Comparison of ENCODE assay signal across 12 cellular contexts in genomic region chr17:74639704-74640142, GRCh38. TPM values are rescaled to one million over a fixed set of nuclear protein-coding genes. Genes with fewer than 3 reads are reported as not detected.
DNase-seq lines count a peak whose midpoint lies in the region; ATAC-seq and TF ChIP-seq lines count a peak whose summit lies in the region.
"Had no signal": no experiment of that assay in that cellular context is flagged by ENCODE, and none has a peak within 500 bp of the region (broad histone marks: within the 10 kb centered on the region; RNA-seq: fewer than 3 reads in every experiment).

No MANE protein-coding gene starts in this region.

- peaks cover 4% of the 10 kb centered on the region for H3K27me3 Mint-ChIP-seq in activated B cell treated with CpG ODN at 0.5 μM for 24 hours
- H3K27me3 Mint-ChIP-seq in naive thymus-derived CD4-positive, alpha-beta T cell, result peaks cover 19 to 73% (median 37%) of the 10 kb centered on the region in 5 donors

- H3K36me3 Mint-ChIP-seq in activated B cell treated with CpG ODN at 0.5 μM for 24 hours (ENCODE audit: low read depth), result no peaks in the 10 kb centered on the region
- no peaks in the 10 kb centered on the region for H3K36me3 Mint-ChIP-seq in naive thymus-derived CD4-positive, alpha-beta T cell

- H3K27ac ChIP-seq in naive thymus-derived CD4-positive, alpha-beta T cell (ENCODE audit: low read depth, low read length), result no peak overlapping the region
- H3K27ac ChIP-seq: VCaP had no signal

- no peaks in the 10 kb centered on the region for H3K36me3 ChIP-seq in naive thymus-derived CD4-positive, alpha-beta T cell (ENCODE audit: control insufficient read depth in 2 of 3, insufficient read depth in 3 of 3, low read length in 3 of 3)

- H3K9me3 ChIP-seq in naive thymus-derived CD4-positive, alpha-beta T cell (ENCODE audit: control insufficient read depth in 2 of 3, low read length in 3 of 3), result no peaks in the 10 kb centered on the region

- TF ChIP-seq CTCF in activated B cell treated with CpG ODN at 0.5 μM for 24 hours (IDR thresholded peaks at IDR 0.05), result no peak

- intact Hi-C loops in activated B cell treated with CpG ODN at 0.5 μM for 24 hours (cut with micrococcal nuclease), result loop anchor here (1.0 to 2.0 kb wide), 2 partner anchors 8 to 35 kb away; no protein-coding TSS in a partner anchor
- intact Hi-C loops in naive thymus-derived CD4-positive, alpha-beta T cell (cut with micrococcal nuclease), result no loop called here

- peak; percentile 27 for DNase-seq in SKM-1 treated with dmso at 0.1 percent for 144 hours (lab: John Stamatoyannopoulos, UW; ENCODE audit: unreplicated experiment)
- DNase-seq in SKM-1 (lab: John Stamatoyannopoulos, UW; ENCODE audit: unreplicated experiment), result no peak
- peak; percentile 34 for DNase-seq in KG1 (lab: John Stamatoyannopoulos, UW)
- DNase-seq in activated B cell treated with CpG ODN at 0.5 μM for 24 hours, result peak; percentile 37
- peak in 1 of 9 donors; percentile 2 for DNase-seq in naive thymus-derived CD4-positive, alpha-beta T cell
- DNase-seq: 8988T, NCI-H1105 treated with DMSO at 0.1 percent for 48 hours had no signal

- peak overlapping the region; percentile 42 for H3K4me3 Mint-ChIP-seq in activated B cell treated with CpG ODN at 0.5 μM for 24 hours
- peak overlapping the region in 3 of 10 donors; percentile 7 to 51 (median 25) for H3K4me3 Mint-ChIP-seq in naive thymus-derived CD4-positive, alpha-beta T cell

- H3K27me3 ChIP-seq in naive thymus-derived CD4-positive, alpha-beta T cell (ENCODE audit: control insufficient read depth in 2 of 2, insufficient read depth in 2 of 2, low read length in 2 of 2), result peaks cover 0 to 4% of the 10 kb centered on the region in 2 donors

- H3K4me3 ChIP-seq in naive thymus-derived CD4-positive, alpha-beta T cell (ENCODE audit: low read length), result no peak overlapping the region

- H3K27ac Mint-ChIP-seq in activated B cell treated with CpG ODN at 0.5 μM for 24 hours, result peak overlapping the region; percentile 78
- no peak overlapping the region for H3K27ac Mint-ChIP-seq in naive thymus-derived CD4-positive, alpha-beta T cell

- POLR2A ChIA-PET in activated B cell treated with CpG ODN at 0.5 μM for 24 hours (lab: Charles Lee), result interaction anchor here (0.6 to 2.8 kb wide), 6 partner anchors 8 to 98 kb away, joined by 5 to 21 read pairs (median 7); no protein-coding TSS in a partner anchor
- POLR2A ChIA-PET in naive thymus-derived CD4-positive, alpha-beta T cell (lab: Charles Lee), result no interaction called here

- CTCF ChIA-PET in activated B cell treated with CpG ODN at 0.5 μM for 24 hours (lab: Charles Lee), result interaction anchor here (0.8 kb wide), 1 partner anchor 18 kb away, joined by 3 read pairs; no protein-coding TSS in a partner anchor
- CTCF ChIA-PET in naive thymus-derived CD4-positive, alpha-beta T cell (lab: Charles Lee), result interaction anchor here (1.0 kb wide), 1 partner anchor 18 kb away, joined by 4 read pairs; no protein-coding TSS in a partner anchor

- H3K4me1 Mint-ChIP-seq in activated B cell treated with CpG ODN at 0.5 μM for 24 hours, result peaks cover 85% of the 10 kb centered on the region
- H3K4me1 Mint-ChIP-seq in naive thymus-derived CD4-positive, alpha-beta T cell, result peaks cover 4 to 21% (median 11%) of the 10 kb centered on the region in 7 donors

- no peaks in the 10 kb centered on the region for H3K9me3 Mint-ChIP-seq in activated B cell treated with CpG ODN at 0.5 μM for 24 hours
- H3K9me3 Mint-ChIP-seq in naive thymus-derived CD4-positive, alpha-beta T cell, result no peaks in the 10 kb centered on the region

- peaks cover 0 to 8% of the 10 kb centered on the region in 2 donors for H3K4me1 ChIP-seq in naive thymus-derived CD4-positive, alpha-beta T cell (ENCODE audit: control insufficient read depth in 2 of 2, insufficient read depth in 2 of 2, low read length in 2 of 2)

- ATAC-seq in activated B cell treated with CpG ODN at 0.5 μM for 24 hours (ENCODE audit: low read depth) (peak; percentile 69), HG02642 (IDR thresholded peaks at IDR 0.05; ENCODE audit: poor library complexity, unreplicated experiment) (no peak), GM19324 (IDR thresholded peaks at IDR 0.05; ENCODE audit: low FRiP score, unreplicated experiment) (no peak), HG02884 (IDR thresholded peaks at IDR 0.05; ENCODE audit: unreplicated experiment) (no peak)
- peak; percentile 74 for ATAC-seq in naive thymus-derived CD4-positive, alpha-beta T cell

RNA-seq across cellular contexts. Expression of gene CD300E, which starts 16.2 kb away (rescaled TPM):
- total RNA-seq in activated B cell treated with CpG ODN at 0.5 μM for 24 hours, result 0.09 and 0.29 TPM in 2 replicates
- total RNA-seq in naive thymus-derived CD4-positive, alpha-beta T cell, result 10 to 100 TPM in 2 of 5 experiments, not detected in 3; 11.9 to 93.1 TPM
- not detected for polyA plus RNA-seq in naive thymus-derived CD4-positive, alpha-beta T cell
- polyA plus RNA-seq: neural cell had no signal

RNA-seq across cellular contexts. Expression of gene CD300LD, which starts 47.6 kb away (rescaled TPM):
- not detected in 2 replicates for total RNA-seq in activated B cell treated with CpG ODN at 0.5 μM for 24 hours
- total RNA-seq in naive thymus-derived CD4-positive, alpha-beta T cell, result under 1 TPM in 1 of 5 experiments, not detected in 4; 0.39 TPM
- polyA plus RNA-seq in naive thymus-derived CD4-positive, alpha-beta T cell, result not detected
- polyA plus RNA-seq: neural cell had no signal

Comparison
In these comparisons a context has a peak if more than half of its experiments do, and no peak if none do; other contexts are left out.
1. ATAC-seq: peak in activated B cell treated with CpG ODN at 0.5 μM for 24 hours (single experiment) and naive thymus-derived CD4-positive, alpha-beta T cell (single experiment); none in HG02642 (single experiment), GM19324 (single experiment) and HG02884 (single experiment).